Comparison of ENCODE assay signal across 14 cellular contexts in genomic region chr12:52522346-52523011, GRCh38. TPM values are rescaled to one million over a fixed set of nuclear protein-coding genes. Genes with fewer than 3 reads are reported as not detected.
A peak's percentile ranks its signal among the peaks of the same experiment; 100 is the strongest.
DNase-seq lines count a peak whose midpoint lies in the region; ATAC-seq and TF ChIP-seq lines count a peak whose summit lies in the region.
"Had no signal": no experiment of that assay in that cellular context is flagged by ENCODE, and none has a peak within 500 bp of the region (broad histone marks: within the 10 kb centered on the region; RNA-seq: fewer than 3 reads in every experiment).

No MANE protein-coding gene starts in this region.

- H3K4me1 ChIP-seq in right atrium auricular region (no peaks in the 10 kb centered on the region), smooth muscle cell (ENCODE audit: low read depth) (peaks cover 5% of the 10 kb centered on the region)
- H3K4me1 ChIP-seq: ascending aorta had no signal

- no peaks in the 10 kb centered on the region for H3K9me3 Mint-ChIP-seq in activated CD4-positive, alpha-beta T cell treated with anti-CD3 and anti-CD28 coated beads, Interleukin-2, amount 10 ng/mL, durations not matched to agents 7 days and 5 days

- H3K79me2 ChIP-seq in smooth muscle cell (ENCODE audit: low read depth) = no peaks in the 10 kb centered on the region

- no peak overlapping the region for H3K27ac Mint-ChIP-seq in activated CD4-positive, alpha-beta T cell treated with anti-CD3 and anti-CD28 coated beads, Interleukin-2, amount 10 ng/mL, durations not matched to agents 7 days and 5 days

- H3F3A ChIP-seq in smooth muscle cell (ENCODE audit: low read depth) = no peaks in the 10 kb centered on the region

- no peaks in the 10 kb centered on the region for H3K27me3 Mint-ChIP-seq in activated CD4-positive, alpha-beta T cell treated with anti-CD3 and anti-CD28 coated beads, Interleukin-2, amount 10 ng/mL, durations not matched to agents 7 days and 5 days

- no peak overlapping the region for H2AFZ ChIP-seq in smooth muscle cell (ENCODE audit: low read depth)

- H3K4me2 ChIP-seq in smooth muscle cell = peak overlapping the region; percentile 2

- H3K9me3 ChIP-seq in right atrium auricular region (no peaks in the 10 kb centered on the region), smooth muscle cell (replicated peaks; ENCODE audit: low read depth) (no peaks in the 10 kb centered on the region)
- H3K9me3 ChIP-seq: ascending aorta, neutrophil had no signal

- DNase-seq in activated CD4-positive, alpha-beta T cell treated with anti-CD3 and anti-CD28 coated beads, Interleukin-2, amount 10 ng/mL, durations not matched to agents 7 days and 5 days = peak; percentile 2
- DNase-seq in activated CD4-positive, alpha-beta T cell treated with anti-CD3 and anti-CD28 coated beads, Interleukin-2, amount 50 U/mL, for 48 hours = no peak
- DNase-seq in activated CD8-positive, alpha-beta memory T cell treated with anti-CD3 and anti-CD28 coated beads, Interleukin-2, amount 50 U/mL, for 48 hours = peak; percentile 36
- DNase-seq in right atrium auricular region (ENCODE audit: low spot score) (peak; percentile 48), smooth muscle cell (lab: John Stamatoyannopoulos, UW; ENCODE audit: unreplicated experiment) (no peak), glomerular visceral epithelial cell (ENCODE audit: extremely low spot score) (no peak)
- DNase-seq: NCI-H187; stimulated activated CD4-positive, alpha-beta T cell treated with anti-CD3 and anti-CD28 coated beads, Interleukin-4, amount 100 ng/mL, for 1 hour had no signal

- no peaks in the 10 kb centered on the region for H3K36me3 Mint-ChIP-seq in activated CD4-positive, alpha-beta T cell treated with anti-CD3 and anti-CD28 coated beads, Interleukin-2, amount 10 ng/mL, durations not matched to agents 7 days and 5 days (ENCODE audit: low read depth)

- H3K27ac ChIP-seq in right atrium auricular region = no peak overlapping the region
- H3K27ac ChIP-seq in smooth muscle cell (ENCODE audit: low read depth) = peak overlapping the region; percentile 59
- H3K27ac ChIP-seq: ascending aorta, neutrophil had no signal

- H3K9ac ChIP-seq in smooth muscle cell (ENCODE audit: low read depth) = no peak overlapping the region

- no peak overlapping the region for H3K4me3 Mint-ChIP-seq in activated CD4-positive, alpha-beta T cell treated with anti-CD3 and anti-CD28 coated beads, Interleukin-2, amount 10 ng/mL, durations not matched to agents 7 days and 5 days

- TF ChIP-seq CTCF in right atrium auricular region (IDR thresholded peaks at IDR 0.05) (no peak), smooth muscle cell (IDR thresholded peaks at IDR 0.05; ENCODE audit: borderline replicate concordance, insufficient read depth, poor library complexity, severe bottlenecking) (no peak)

- 83% methylated on average over 10 of the region's 10 CpGs for WGBS in smooth muscle cell (ENCODE audit: low lambda C conversion rate)

- no peaks in the 10 kb centered on the region for H4K20me1 ChIP-seq in smooth muscle cell (ENCODE audit: low read depth)

- ATAC-seq in HG02623 (IDR thresholded peaks at IDR 0.05; ENCODE audit: unreplicated experiment) = no peak
- no peak for ATAC-seq in GM19395 (IDR thresholded peaks at IDR 0.05; ENCODE audit: unreplicated experiment)

- H3K4me3 ChIP-seq in right atrium auricular region = no peak overlapping the region
- no peak overlapping the region for H3K4me3 ChIP-seq in smooth muscle cell
- H3K4me3 ChIP-seq: ascending aorta had no signal

- H3K4me1 Mint-ChIP-seq in activated CD4-positive, alpha-beta T cell treated with anti-CD3 and anti-CD28 coated beads, Interleukin-2, amount 10 ng/mL, durations not matched to agents 7 days and 5 days = peaks cover 7% of the 10 kb centered on the region

- H3K27me3 ChIP-seq in right atrium auricular region (no peaks in the 10 kb centered on the region), smooth muscle cell (ENCODE audit: low read depth) (no peaks in the 10 kb centered on the region)
- H3K27me3 ChIP-seq: ascending aorta, neutrophil had no signal

- H3K36me3 ChIP-seq in right atrium auricular region = no peaks in the 10 kb centered on the region
- no peaks in the 10 kb centered on the region for H3K36me3 ChIP-seq in smooth muscle cell (ENCODE audit: low read depth)
- H3K36me3 ChIP-seq: ascending aorta, neutrophil had no signal

- POLR2A ChIA-PET in activated CD4-positive, alpha-beta T cell treated with anti-CD3 and anti-CD28 coated beads, Interleukin-2, amount 10 ng/mL, durations not matched to agents 7 days and 5 days (lab: Charles Lee) = no interaction called here

- CTCF ChIA-PET in activated CD4-positive, alpha-beta T cell treated with anti-CD3 and anti-CD28 coated beads, Interleukin-2, amount 10 ng/mL, durations not matched to agents 7 days and 5 days (lab: Charles Lee) = no interaction called here

RNA-seq across cellular contexts. Expression of gene KRT5, which starts 2.3 kb away (rescaled TPM):
- not detected for total RNA-seq in activated CD4-positive, alpha-beta T cell treated with anti-CD3 and anti-CD28 coated beads, Interleukin-2, amount 10 ng/mL, durations not matched to agents 7 days and 5 days
- total RNA-seq in right atrium auricular region = 10 to 100 TPM in 1 of 2 donors, 1 to 10 TPM in 1; 1.4 to 12.1 TPM
- 152 and 209 TPM in 2 replicates for total RNA-seq in smooth muscle cell
- 67.2 and 198 TPM in 2 replicates for polyA plus RNA-seq in smooth muscle cell
- total RNA-seq: epithelial cell of proximal tubule; T-helper 2 cell treated with Interferon-gamma antibody and Interleukin-4, amounts not matched to agents 100 ng/mL and 5 ng/mL, for 36 hours had no signal

RNA-seq across cellular contexts. Expression of gene KRT6A, which starts 29.4 kb away (rescaled TPM):
- total RNA-seq in activated CD4-positive, alpha-beta T cell treated with anti-CD3 and anti-CD28 coated beads, Interleukin-2, amount 10 ng/mL, durations not matched to agents 7 days and 5 days = not detected
- total RNA-seq in right atrium auricular region (1 to 10 TPM in 1 of 2 donors, under 1 TPM in 1; 0.48 to 7.4 TPM), smooth muscle cell (985 and 1,128 TPM in 2 replicates)
- 460 and 992 TPM in 2 replicates for polyA plus RNA-seq in smooth muscle cell
- total RNA-seq: epithelial cell of proximal tubule; T-helper 2 cell treated with Interferon-gamma antibody and Interleukin-4, amounts not matched to agents 100 ng/mL and 5 ng/mL, for 36 hours had no signal

RNA-seq across cellular contexts. Expression of gene KRT71, which starts 30.5 kb away (rescaled TPM):
- not detected for total RNA-seq in activated CD4-positive, alpha-beta T cell treated with anti-CD3 and anti-CD28 coated beads, Interleukin-2, amount 10 ng/mL, durations not matched to agents 7 days and 5 days
- not detected for total RNA-seq in right atrium auricular region
- total RNA-seq in smooth muscle cell = not detected in 2 replicates
- polyA plus RNA-seq in smooth muscle cell = not detected in 2 replicates
- total RNA-seq: ascending aorta; epithelial cell of proximal tubule; T-helper 2 cell treated with Interferon-gamma antibody and Interleukin-4, amounts not matched to agents 100 ng/mL and 5 ng/mL, for 36 hours had no signal

RNA-seq across cellular contexts. Expression of gene KRT6C, which starts 48.9 kb away (rescaled TPM):
- not detected for total RNA-seq in activated CD4-positive, alpha-beta T cell treated with anti-CD3 and anti-CD28 coated beads, Interleukin-2, amount 10 ng/mL, durations not matched to agents 7 days and 5 days
- total RNA-seq in right atrium auricular region = not detected
- total RNA-seq in smooth muscle cell = 30.2 and 32.6 TPM in 2 replicates
- 22.0 and 26.5 TPM in 2 replicates for polyA plus RNA-seq in smooth muscle cell
- total RNA-seq: ascending aorta; epithelial cell of proximal tubule; T-helper 2 cell treated with Interferon-gamma antibody and Interleukin-4, amounts not matched to agents 100 ng/mL and 5 ng/mL, for 36 hours had no signal

RNA-seq across cellular contexts. Expression of gene KRT74, which starts 51.2 kb away (rescaled TPM):
- total RNA-seq in activated CD4-positive, alpha-beta T cell treated with anti-CD3 and anti-CD28 coated beads, Interleukin-2, amount 10 ng/mL, durations not matched to agents 7 days and 5 days = under 1 TPM; 0.15 TPM
- 1 to 10 TPM in 1 of 2 donors, not detected in 1; 2.9 TPM for total RNA-seq in right atrium auricular region
- total RNA-seq in smooth muscle cell = 0.22 TPM in 1 of 2 replicates, not detected in the other
- not detected in 2 replicates for polyA plus RNA-seq in smooth muscle cell
- total RNA-seq: ascending aorta; epithelial cell of proximal tubule; T-helper 2 cell treated with Interferon-gamma antibody and Interleukin-4, amounts not matched to agents 100 ng/mL and 5 ng/mL, for 36 hours had no signal

Comparison
In these comparisons a context has a peak if more than half of its experiments do, and no peak if none do; other contexts are left out.
1. DNase-seq: peak in activated CD4-positive, alpha-beta T cell treated with anti-CD3 and anti-CD28 coated beads, Interleukin-2, amount 10 ng/mL, durations not matched to agents 7 days and 5 days (single experiment), activated CD8-positive, alpha-beta memory T cell treated with anti-CD3 and anti-CD28 coated beads, Interleukin-2, amount 50 U/mL, for 48 hours (single experiment) and right atrium auricular region (single experiment); none in activated CD4-positive, alpha-beta T cell treated with anti-CD3 and anti-CD28 coated beads, Interleukin-2, amount 50 U/mL, for 48 hours (0 of 2), smooth muscle cell (single experiment) and glomerular visceral epithelial cell (single experiment).
2. RNA of gene KRT5, which starts 2.3 kb away (total RNA-seq): 152 to 209 TPM in smooth muscle cell; 1.4 to 12.1 TPM in right atrium auricular region and not detected in activated CD4-positive, alpha-beta T cell treated with anti-CD3 and anti-CD28 coated beads, Interleukin-2, amount 10 ng/mL, durations not matched to agents 7 days and 5 days; every median in the first group is over 10 times any median in the second.
3. RNA of gene KRT6A, which starts 29.4 kb away (total RNA-seq): 985 to 1,128 TPM in smooth muscle cell; 0.48 to 7.4 TPM in right atrium auricular region and not detected in activated CD4-positive, alpha-beta T cell treated with anti-CD3 and anti-CD28 coated beads, Interleukin-2, amount 10 ng/mL, durations not matched to agents 7 days and 5 days; every median in the first group is over 100 times any median in the second.